1 cellular context compared by ENCODE assay signal in the genomic region with DNA sequence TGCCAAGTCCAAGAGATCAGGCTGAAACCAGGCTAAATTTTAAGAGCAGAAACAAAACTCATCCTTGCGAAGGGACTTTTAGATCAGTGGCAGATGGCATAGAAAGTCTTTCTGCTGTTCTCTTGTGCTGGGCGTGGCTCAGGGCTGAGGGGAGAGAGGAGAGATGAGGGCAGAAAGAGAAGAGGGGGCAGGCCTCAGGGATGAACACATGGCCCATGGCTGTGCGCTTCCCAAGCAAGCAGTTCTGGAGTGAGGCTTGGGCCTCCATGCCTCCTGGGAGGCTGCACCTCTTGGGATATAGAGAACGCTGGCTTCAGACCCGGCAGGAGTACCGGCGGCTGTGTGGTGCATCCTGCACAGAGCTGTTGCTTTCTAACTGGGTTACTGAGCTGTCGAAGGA.
TF ChIP-seq lines count a peak whose summit lies in the region.

No MANE protein-coding gene starts in this region.

TF ChIP-seq in A549, 52 proteins besides CTCF, POLR2A, EP300 and RAD21 (continued from another document):
- no peak for TF ChIP-seq ELK1 (IDR thresholded peaks at IDR 0.05; ENCODE audit: low read depth, low read length)
- no peak for TF ChIP-seq ZSCAN20 (CRISPR knock-in tag; IDR thresholded peaks at IDR 0.05)
- no peak for TF ChIP-seq EHMT2 (IDR thresholded peaks at IDR 0.05; ENCODE audit: low read depth)
- no peak for TF ChIP-seq NFE2L2 (conservative IDR thresholded peaks at IDR 0.05; ENCODE audit: low read length)
- no peak for TF ChIP-seq POLR2AphosphoS2 (conservative IDR thresholded peaks at IDR 0.05; ENCODE audit: low read length)
- no peak for TF ChIP-seq CEBPB (IDR thresholded peaks at IDR 0.05)
- TF ChIP-seq PHF8 (IDR thresholded peaks at IDR 0.05; ENCODE audit: borderline replicate concordance, low read depth) = no peak
- TF ChIP-seq FOSB (CRISPR knock-in tag; IDR thresholded peaks at IDR 0.05) = no peak
